In genomic region chr5:36214434-36214833, GRCh38 we compare ENCODE assay signal across 2 cellular contexts.
TF ChIP-seq lines count a peak whose summit lies in the region.

No MANE protein-coding gene starts in this region.

TF ChIP-seq in SK-N-SH, 30 proteins besides CTCF, POLR2A, EP300 and RAD21 (continued from another document):
- no peak for TF ChIP-seq REST (IDR thresholded peaks at IDR 0.05; ENCODE audit: low read depth, low read length)

TF ChIP-seq in SK-N-SH treated with all-trans-retinoic acid at 6 μM for 48 hours, 23 proteins besides CTCF, POLR2A, EP300 and RAD21 (continued from another document):
- TF ChIP-seq ZFP30 (CRISPR knock-in tag; IDR thresholded peaks at IDR 0.05) (no peak), CSRNP3 (CRISPR knock-in tag; IDR thresholded peaks at IDR 0.05) (no peak), CREB5 (CRISPR knock-in tag; IDR thresholded peaks at IDR 0.05; ENCODE audit: low read depth) (no peak), SNAI2 (CRISPR knock-in tag; IDR thresholded peaks at IDR 0.05) (no peak), TOX (CRISPR knock-in tag; IDR thresholded peaks at IDR 0.05; ENCODE audit: borderline replicate concordance) (no peak), ZFP3 (CRISPR knock-in tag; IDR thresholded peaks at IDR 0.05) (no peak), GLIS3 (CRISPR knock-in tag; IDR thresholded peaks at IDR 0.05) (no peak)
